Comparison of ENCODE assay signal across 28 cellular contexts in genomic region chr6:88633782-88634181, GRCh38.
"Had no signal": no experiment of that assay in that cellular context is flagged by ENCODE, and none has a peak within 500 bp of the region (broad histone marks: within the 10 kb centered on the region; RNA-seq: fewer than 3 reads in every experiment).

No MANE protein-coding gene starts in this region.

- H3K36me3 ChIP-seq: ascending aorta, breast epithelium, cardiac muscle cell, colonic mucosa, esophagus squamous epithelium had no signal

- H3K4me3 ChIP-seq: ascending aorta, breast epithelium, cardiac muscle cell, colonic mucosa, esophagus squamous epithelium had no signal

- DNase-seq: activated CD4-positive, alpha-beta memory T cell treated with anti-CD3 and anti-CD28 coated beads for 36 hours; activated CD4-positive, alpha-beta T cell treated with anti-CD3 and anti-CD28 coated beads for 36 hours; activated CD4-positive, alpha-beta T cell treated with anti-CD3 and anti-CD28 coated beads, Interleukin-2, amount 10 ng/mL, durations not matched to agents 24 days and 14 days; activated CD4-positive, CD25-positive, alpha-beta regulatory T cell; activated CD4-positive, CD25-positive, alpha-beta regulatory T cell treated with anti-CD3 and anti-CD28 coated beads, Interleukin-2, amount 50 U/mL, for 72 hours; activated CD8-positive, alpha-beta memory T cell treated with anti-CD3 and anti-CD28 coated beads, Interleukin-2, amount 10 ng/mL, durations not matched to agents 7 days and 5 days; activated CD8-positive, alpha-beta memory T cell treated with anti-CD3 and anti-CD28 coated beads, Interleukin-2, amount 50 U/mL, for 4 hours; activated CD8-positive, alpha-beta T cell treated with anti-CD3 and anti-CD28 coated beads, Interleukin-2, amount 10 ng/mL, durations not matched to agents 7 days and 5 days; activated effector memory CD4-positive, alpha-beta T cell treated with anti-CD3 and anti-CD28 coated beads, Interleukin-2, amount 50 U/mL, for 16 hours; activated naive CD4-positive, alpha-beta T cell treated with anti-CD3 and anti-CD28 coated beads for 36 hours; activated naive CD8-positive, alpha-beta T cell treated with anti-CD3 and anti-CD28 coated beads for 36 hours; activated naive CD8-positive, alpha-beta T cell treated with anti-CD3 and anti-CD28 coated beads, Interleukin-2, amount 50 U/mL, for 24 hours; activated T-cell treated with anti-CD3 and anti-CD28 coated beads, Interleukin-2, amount 50 U/mL, for 1 hour; activated T-cell treated with anti-CD3 and anti-CD28 coated beads, Interleukin-2, amount 50 U/mL, for 48 hours; central memory CD4-positive, alpha-beta T cell; cerebellar nuclear complex; colonic mucosa; effector CD8-positive, alpha-beta T cell; esophagus squamous epithelium; foreskin melanocyte; head of caudate nucleus; T-helper 2 cell had no signal

- H3K4me1 ChIP-seq: ascending aorta, breast epithelium, colonic mucosa, esophagus squamous epithelium had no signal

- ATAC-seq: activated CD4-positive, alpha-beta T cell treated with anti-CD3 and anti-CD28 coated beads for 36 hours; activated CD8-positive, alpha-beta memory T cell treated with anti-CD3 and anti-CD28 coated beads, Interleukin-2, amount 10 ng/mL, durations not matched to agents 7 days and 5 days; activated CD8-positive, alpha-beta T cell treated with anti-CD3 and anti-CD28 coated beads, Interleukin-2, amount 10 ng/mL, durations not matched to agents 7 days and 5 days; activated naive CD8-positive, alpha-beta T cell treated with anti-CD3 and anti-CD28 coated beads, Interleukin-2, amount 50 U/mL, for 24 hours had no signal

- H3K9me3 ChIP-seq: ascending aorta, breast epithelium, colonic mucosa, esophagus squamous epithelium had no signal

- H3K27ac ChIP-seq: ascending aorta, breast epithelium, cardiac muscle cell, colonic mucosa, epithelial cell of prostate, esophagus squamous epithelium had no signal

- FAIRE-seq: endometrium, endothelial cell of umbilical vein had no signal

- H3K27me3 ChIP-seq: ascending aorta, breast epithelium, cardiac muscle cell, colonic mucosa, esophagus squamous epithelium had no signal
